In the genomic region with DNA sequence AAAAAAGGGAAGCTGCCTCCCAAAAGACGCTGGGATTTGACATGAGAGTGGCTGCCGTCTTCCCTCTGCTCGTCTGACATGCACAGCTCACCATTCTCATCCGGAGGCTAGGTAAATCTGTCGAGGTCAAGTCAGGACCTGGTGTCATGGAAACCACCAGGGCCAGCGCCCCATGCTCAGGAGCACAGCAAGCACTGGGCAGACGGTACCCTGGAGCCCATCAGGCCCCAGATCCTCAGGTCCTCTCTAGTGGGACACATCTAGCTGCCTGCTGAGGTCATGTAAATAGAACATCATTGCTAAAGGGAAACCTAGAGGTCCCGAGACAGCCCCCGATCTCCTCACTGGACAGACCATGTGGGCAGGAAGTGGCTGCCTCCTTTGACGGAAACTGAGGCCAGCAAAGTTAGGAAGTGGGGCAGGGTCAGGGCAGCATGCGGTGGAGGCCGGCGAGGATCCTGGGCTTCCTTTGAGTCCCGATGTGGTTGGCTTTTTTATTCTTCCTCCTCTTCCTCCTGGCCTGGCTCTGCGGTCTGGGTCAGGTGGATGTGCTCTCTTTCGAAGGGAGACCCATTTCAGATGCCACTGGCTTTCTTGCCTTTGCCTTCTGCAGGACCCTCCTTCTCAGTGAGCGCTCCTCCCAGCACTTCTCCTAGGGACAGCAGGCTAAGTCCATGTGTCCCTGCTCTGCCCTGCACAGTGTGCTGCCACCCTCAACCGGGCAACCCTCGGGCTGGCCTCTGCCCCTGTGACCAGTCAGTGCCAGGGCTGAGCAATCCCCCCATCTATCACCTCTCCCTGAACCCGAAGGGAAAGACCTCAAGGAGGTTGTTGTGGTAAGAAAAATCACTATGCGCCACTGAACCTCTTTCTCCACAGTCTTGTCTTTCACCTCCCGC, we compare ENCODE assay signal across 18 cellular contexts. TPM values are rescaled to one million over a fixed set of nuclear protein-coding genes. Genes with fewer than 3 reads are reported as not detected.
DNase-seq lines count a peak whose midpoint lies in the region; ATAC-seq and TF ChIP-seq lines count a peak whose summit lies in the region.
"Had no signal": no experiment of that assay in that cellular context is flagged by ENCODE, and none has a peak within 500 bp of the region (broad histone marks: within the 10 kb centered on the region; RNA-seq: fewer than 3 reads in every experiment).

No MANE protein-coding gene starts in this region.

- no peaks in the 10 kb centered on the region for H3K27me3 Mint-ChIP-seq in Calu3 (ENCODE audit: unreplicated experiment)
- H3K27me3 Mint-ChIP-seq in nephron (ENCODE audit: low read depth), result peaks cover 19% of the 10 kb centered on the region

- no peak for DNase-seq in Calu3
- no peak for DNase-seq in central memory CD4-positive, alpha-beta T cell
- DNase-seq in SHP77 treated with DMSO at 0.1 percent for 48 hours (lab: John Stamatoyannopoulos, UW), result no peak
- DNase-seq in activated naive CD4-positive, alpha-beta T cell treated with Interleukin-2 at 50 U/mL for 16 hours, result no peak
- DNase-seq in upper lobe of right lung, result no peak
- DNase-seq: AML-193; CD4-positive, alpha-beta T cell; DND-41; GF-D8; NCI-H1105 treated with DMSO at 0.1 percent for 48 hours; NCI-H187; NCI-H2171; NCI-H774 had no signal

- H3K4me3 Mint-ChIP-seq in Calu3 (ENCODE audit: low read depth, unreplicated experiment) (peak overlapping the region; percentile 22), nephron (no peak overlapping the region)
- H3K4me3 Mint-ChIP-seq: CD4-positive, alpha-beta T cell had no signal

- TF ChIP-seq CTCF in Calu3 (IDR thresholded peaks at IDR 0.05; ENCODE audit: unreplicated experiment) (no peak), nephron (IDR thresholded peaks at IDR 0.05; ENCODE audit: unreplicated experiment in 3 of 3) (no peak), upper lobe of right lung (IDR thresholded peaks at IDR 0.05) (no peak)

- H3K36me3 Mint-ChIP-seq in Calu3 (ENCODE audit: insufficient read depth, unreplicated experiment) (peaks cover 7% of the 10 kb centered on the region), nephron (ENCODE audit: low read depth) (no peaks in the 10 kb centered on the region)

- H3K9me3 Mint-ChIP-seq in Calu3 (ENCODE audit: low read depth, unreplicated experiment) (no peaks in the 10 kb centered on the region), nephron (no peaks in the 10 kb centered on the region)
- H3K9me3 Mint-ChIP-seq: CD4-positive, alpha-beta T cell had no signal

- H3K27me3 ChIP-seq in BLaER1 (no peaks in the 10 kb centered on the region), upper lobe of right lung (no peaks in the 10 kb centered on the region)

- CTCF ChIA-PET in Calu3 (lab: Charles Lee), result interaction anchor here (0.7 kb wide), 1 partner anchor 139 kb away, joined by 3 read pairs; no protein-coding TSS in a partner anchor

- H3K27ac ChIP-seq in BLaER1 (no peak overlapping the region), cingulate gyrus (ENCODE audit: low read depth, low read length) (peak overlapping the region; percentile 43), upper lobe of right lung (no peak overlapping the region)

- intact Hi-C loops in Calu3 (cut with micrococcal nuclease; ENCODE audit: unreplicated experiment) (no loop called here), upper lobe of right lung (cut with DNase I) (no loop called here)

- H3K4me1 Mint-ChIP-seq in Calu3 (ENCODE audit: low read depth, unreplicated experiment) (peaks cover 36% of the 10 kb centered on the region), nephron (peaks cover 2% of the 10 kb centered on the region)

- H3K27ac Mint-ChIP-seq in Calu3 (ENCODE audit: unreplicated experiment), result peak overlapping the region; percentile 82
- peak overlapping the region in 2 of 3 experiments; percentile 28 to 46 for H3K27ac Mint-ChIP-seq in nephron
- H3K27ac Mint-ChIP-seq: CD4-positive, alpha-beta T cell had no signal

- peaks cover 14% of the 10 kb centered on the region for H3K4me1 ChIP-seq in BLaER1
- no peaks in the 10 kb centered on the region for H3K4me1 ChIP-seq in upper lobe of right lung

- BruUV-seq in Calu3 (replicated peaks; lab: Mats Ljungman, UMichigan), result no TSS peak

- no peak overlapping the region for H3K9ac ChIP-seq in BLaER1

- H3K4me2 ChIP-seq in BLaER1, result peak overlapping the region; percentile 62

- H3K4me3 ChIP-seq in BLaER1 (no peak overlapping the region), upper lobe of right lung (no peak overlapping the region)

- H3K9me3 ChIP-seq in BLaER1 (no peaks in the 10 kb centered on the region), upper lobe of right lung (no peaks in the 10 kb centered on the region)

- H3K36me3 ChIP-seq in BLaER1, result no peaks in the 10 kb centered on the region
- no peaks in the 10 kb centered on the region for H3K36me3 ChIP-seq in upper lobe of right lung

- no peaks in the 10 kb centered on the region for H4K20me1 ChIP-seq in BLaER1

- no peak for ATAC-seq in upper lobe of right lung

RNA-seq across cellular contexts. Expression of gene AGT, which starts 5.9 kb away (rescaled TPM):
- total RNA-seq in Calu3 (2022) (27.5 and 49.6 TPM in 2 replicates), upper lobe of right lung (1.8 TPM)
- total RNA-seq: CD4-positive, alpha-beta T cell; NCI-H460 had no signal

RNA-seq across cellular contexts. Expression of gene CAPN9, which starts 39.2 kb away (rescaled TPM):
- total RNA-seq in Calu3 (2022), result not detected in 2 replicates
- 21.8 TPM for total RNA-seq in upper lobe of right lung
- total RNA-seq: CD4-positive, alpha-beta T cell; HT1080 had no signal

Comparison
In these comparisons a context has a peak if more than half of its experiments do, and no peak if none do; other contexts are left out.
1. RNA of gene AGT, which starts 5.9 kb away (total RNA-seq): 27.5 to 49.6 TPM in Calu3; 1.8 TPM in upper lobe of right lung (single experiment); every median in the first group is over 10 times any median in the second.
2. RNA of gene CAPN9, which starts 39.2 kb away (total RNA-seq): 21.8 TPM in upper lobe of right lung (single experiment); not detected in Calu3; every median in the first group is over 10 times any median in the second.